Comparison of ENCODE assay signal across 16 cellular contexts in genomic region chr4:140141196-140141845, GRCh38. TPM values are rescaled to one million over a fixed set of nuclear protein-coding genes. Genes with fewer than 3 reads are reported as not detected.
A peak's percentile ranks its signal among the peaks of the same experiment; 100 is the strongest.
DNase-seq lines count a peak whose midpoint lies in the region; ATAC-seq and TF ChIP-seq lines count a peak whose summit lies in the region.
"Had no signal": no experiment of that assay in that cellular context is flagged by ENCODE, and none has a peak within 500 bp of the region (broad histone marks: within the 10 kb centered on the region; RNA-seq: fewer than 3 reads in every experiment).

No MANE protein-coding gene starts in this region.

- H3K36me3 ChIP-seq in trophoblast cell (ENCODE audit: control insufficient read depth in 1 of 2, insufficient read depth in 2 of 2, low read length in 2 of 2) = no peaks in the 10 kb centered on the region
- H3K36me3 ChIP-seq: WERI-Rb-1 had no signal

- no peak overlapping the region for H2AK5ac ChIP-seq in trophoblast cell (ENCODE audit: low read length)

- H3K27ac ChIP-seq in epithelial cell of prostate = peak overlapping the region; percentile 32
- peak overlapping the region; percentile 33 for H3K27ac ChIP-seq in trophoblast cell (ENCODE audit: low read depth, low read length)
- H3K27ac ChIP-seq: WERI-Rb-1 had no signal

- no peak overlapping the region for H3K4me3 ChIP-seq in trophoblast cell (ENCODE audit: low read depth, low read length)

- no peaks in the 10 kb centered on the region for H3K27me3 ChIP-seq in trophoblast cell (ENCODE audit: insufficient read depth, low read length)

- no peak overlapping the region for H3K9ac ChIP-seq in trophoblast cell (ENCODE audit: low read length)

- no peak overlapping the region for H4K12ac ChIP-seq in trophoblast cell (ENCODE audit: low read depth, low read length)

- H3K4me2 ChIP-seq in trophoblast cell (ENCODE audit: low read length) = no peak overlapping the region

- no peak overlapping the region for H2BK120ac ChIP-seq in trophoblast cell (ENCODE audit: insufficient read depth, low read length, poor library complexity)

- no peak for ATAC-seq in HG03457 (IDR thresholded peaks at IDR 0.05; ENCODE audit: unreplicated experiment)
- no peak for ATAC-seq in SK-N-SH treated with all-trans-retinoic acid at 6 μM for 48 hours
- ATAC-seq in HG02610 (IDR thresholded peaks at IDR 0.05; ENCODE audit: unreplicated experiment) = no peak

- H3K18ac ChIP-seq in trophoblast cell (ENCODE audit: low read length) = no peak overlapping the region

- no peak overlapping the region for H2BK5ac ChIP-seq in trophoblast cell (ENCODE audit: low read depth, low read length, poor library complexity)

- no peak overlapping the region for H4K8ac ChIP-seq in trophoblast cell (ENCODE audit: low read depth, low read length)

- peaks cover 5% of the 10 kb centered on the region for H3K79me1 ChIP-seq in trophoblast cell (ENCODE audit: low read length)

- peaks cover 1% of the 10 kb centered on the region for H3K9me3 ChIP-seq in trophoblast cell (ENCODE audit: insufficient read depth, low read depth, low read length)

- peaks cover 6 to 9% of the 10 kb centered on the region in 2 experiments for H3K4me1 ChIP-seq in trophoblast cell (ENCODE audit: control insufficient read depth in 1 of 2, insufficient read depth in 2 of 2, low read length in 2 of 2)

- H3K23ac ChIP-seq in trophoblast cell (ENCODE audit: low read length) = no peak overlapping the region

- peak; percentile 51 for DNase-seq in DMS153 (lab: John Stamatoyannopoulos, UW)
- peak; percentile 18 to 84 for DNase-seq in NCI-H2081 (lab: John Stamatoyannopoulos, UW)
- DNase-seq in epithelial cell of prostate (ENCODE audit: low read depth, low spot score) = no peak
- no peak for DNase-seq in trophoblast cell
- no peak for DNase-seq in stimulated activated CD4-positive, alpha-beta T cell treated with anti-CD3 and anti-CD28 coated beads, Interleukin-1b, Interleukin-23, amount 100 ng/mL, for 48 hours
- DNase-seq: activated CD8-positive, alpha-beta memory T cell treated with anti-CD3 and anti-CD28 coated beads for 24 hours; erythroblast; head of caudate nucleus; NCI-H526 treated with DMSO at 0.1 percent for 48 hours; occipital lobe; stimulated activated naive CD4-positive, alpha-beta T cell treated with Interleukin-2 at 50 U/mL for 16 hours; SW 1271; WERI-Rb-1 had no signal

- no peak overlapping the region for H4K91ac ChIP-seq in trophoblast cell (ENCODE audit: low read depth, low read length)

- no CpG with 5 or more reads among the region's 4 CpGs for WGBS in trophoblast cell (ENCODE audit: extremely low coverage, insufficient coverage, insufficient read length)

- H2BK12ac ChIP-seq in trophoblast cell (ENCODE audit: low read length) = no peak overlapping the region

- peaks cover 2% of the 10 kb centered on the region for H3K79me2 ChIP-seq in trophoblast cell (ENCODE audit: control insufficient read depth, insufficient read depth, low read length, poor library complexity)

- no peak overlapping the region for H3K4ac ChIP-seq in trophoblast cell (ENCODE audit: low read depth, low read length)

- H3K14ac ChIP-seq in trophoblast cell (ENCODE audit: low read length) = no peak overlapping the region

- H2AFZ ChIP-seq in trophoblast cell (ENCODE audit: insufficient read depth, low read length, poor library complexity) = no peak overlapping the region

TF ChIP-seq in SK-N-SH treated with all-trans-retinoic acid at 6 μM for 48 hours, 23 proteins besides CTCF, POLR2A, EP300 and RAD21:
- TF ChIP-seq ARNTL (CRISPR knock-in tag; IDR thresholded peaks at IDR 0.05; ENCODE audit: borderline replicate concordance, low read depth) = no peak
- no peak for TF ChIP-seq ZNF565 (CRISPR knock-in tag; conservative IDR thresholded peaks at IDR 0.05; ENCODE audit: low read depth)
- no peak for TF ChIP-seq PATZ1 (CRISPR knock-in tag; IDR thresholded peaks at IDR 0.05; ENCODE audit: borderline replicate concordance)
- no peak for TF ChIP-seq CSDC2 (CRISPR knock-in tag; IDR thresholded peaks at IDR 0.05)
- no peak for TF ChIP-seq TCF4 (CRISPR knock-in tag; IDR thresholded peaks at IDR 0.05; ENCODE audit: borderline replicate concordance)
- TF ChIP-seq ZNF70 (CRISPR knock-in tag; IDR thresholded peaks at IDR 0.05) = no peak
- no peak for TF ChIP-seq ZNF8 (CRISPR knock-in tag; IDR thresholded peaks at IDR 0.05)
- TF ChIP-seq GLIS3 (CRISPR knock-in tag; IDR thresholded peaks at IDR 0.05) = no peak
- TF ChIP-seq, protein P1, sequence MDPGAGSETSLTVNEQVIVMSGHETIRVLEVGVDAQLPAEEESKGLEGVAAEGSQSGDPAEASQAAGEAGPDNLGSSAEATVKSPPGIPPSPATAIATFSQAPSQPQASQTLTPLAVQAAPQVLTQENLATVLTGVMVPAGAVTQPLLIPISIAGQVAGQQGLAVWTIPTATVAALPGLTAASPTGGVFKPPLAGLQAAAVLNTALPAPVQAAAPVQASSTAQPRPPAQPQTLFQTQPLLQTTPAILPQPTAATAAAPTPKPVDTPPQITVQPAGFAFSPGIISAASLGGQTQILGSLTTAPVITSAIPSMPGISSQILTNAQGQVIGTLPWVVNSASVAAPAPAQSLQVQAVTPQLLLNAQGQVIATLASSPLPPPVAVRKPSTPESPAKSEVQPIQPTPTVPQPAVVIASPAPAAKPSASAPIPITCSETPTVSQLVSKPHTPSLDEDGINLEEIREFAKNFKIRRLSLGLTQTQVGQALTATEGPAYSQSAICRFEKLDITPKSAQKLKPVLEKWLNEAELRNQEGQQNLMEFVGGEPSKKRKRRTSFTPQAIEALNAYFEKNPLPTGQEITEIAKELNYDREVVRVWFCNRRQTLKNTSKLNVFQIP (CRISPR knock-in tag; IDR thresholded peaks at IDR 0.05; ENCODE audit: borderline replicate concordance, low read depth) = no peak
- TF ChIP-seq, protein P2, sequence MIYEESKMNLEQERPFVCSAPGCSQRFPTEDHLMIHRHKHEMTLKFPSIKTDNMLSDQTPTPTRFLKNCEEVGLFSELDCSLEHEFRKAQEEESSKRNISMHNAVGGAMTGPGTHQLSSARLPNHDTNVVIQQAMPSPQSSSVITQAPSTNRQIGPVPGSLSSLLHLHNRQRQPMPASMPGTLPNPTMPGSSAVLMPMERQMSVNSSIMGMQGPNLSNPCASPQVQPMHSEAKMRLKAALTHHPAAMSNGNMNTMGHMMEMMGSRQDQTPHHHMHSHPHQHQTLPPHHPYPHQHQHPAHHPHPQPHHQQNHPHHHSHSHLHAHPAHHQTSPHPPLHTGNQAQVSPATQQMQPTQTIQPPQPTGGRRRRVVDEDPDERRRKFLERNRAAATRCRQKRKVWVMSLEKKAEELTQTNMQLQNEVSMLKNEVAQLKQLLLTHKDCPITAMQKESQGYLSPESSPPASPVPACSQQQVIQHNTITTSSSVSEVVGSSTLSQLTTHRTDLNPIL (CRISPR knock-in tag; IDR thresholded peaks at IDR 0.05; ENCODE audit: low read depth) = no peak
- no peak for TF ChIP-seq ISL1 (CRISPR knock-in tag; IDR thresholded peaks at IDR 0.05)
- TF ChIP-seq ZFP3 (CRISPR knock-in tag; IDR thresholded peaks at IDR 0.05) = no peak
- no peak for TF ChIP-seq ESRRG (CRISPR knock-in tag; IDR thresholded peaks at IDR 0.05)
TF ChIP-seq in SK-N-SH treated with all-trans-retinoic acid at 6 μM for 48 hours: peak in this region for 0.

RNA-seq across cellular contexts. Expression of gene MAML3, which starts 12.7 kb away (rescaled TPM):
- 31.7 and 32.4 TPM in 2 replicates for polyA plus RNA-seq in trophoblast cell (2013)

Comparison
In these comparisons a context has a peak if more than half of its experiments do, and no peak if none do; other contexts are left out.
1. DNase-seq: peak in DMS153 (single experiment) and NCI-H2081 (2 of 2); none in epithelial cell of prostate (single experiment), trophoblast cell (0 of 2) and stimulated activated CD4-positive, alpha-beta T cell treated with anti-CD3 and anti-CD28 coated beads, Interleukin-1b, Interleukin-23, amount 100 ng/mL, for 48 hours (single experiment).